Comparison of ENCODE assay signal across 21 cellular contexts in the genomic region with DNA sequence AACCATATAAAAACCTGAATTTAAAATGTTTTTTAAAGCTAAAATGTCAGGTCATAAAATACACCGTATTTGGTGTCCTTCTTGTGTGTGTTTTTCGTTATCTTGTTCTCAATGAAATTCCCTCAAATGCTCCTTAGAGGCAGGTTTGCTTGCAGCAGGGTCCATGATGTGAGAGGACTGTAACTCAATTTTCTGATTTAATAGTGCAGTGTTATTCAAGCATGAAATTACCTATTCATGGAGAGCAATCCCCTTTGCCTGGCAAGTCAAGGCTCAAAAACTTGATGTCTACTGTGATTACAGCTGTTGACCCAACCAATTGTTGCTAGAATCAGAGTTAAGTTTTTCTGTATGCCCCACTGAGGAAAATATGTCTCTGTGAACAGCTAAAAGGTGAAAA.
DNase-seq lines count a peak whose midpoint lies in the region; ATAC-seq lines count a peak whose summit lies in the region.
"Had no signal": no experiment of that assay in that cellular context is flagged by ENCODE, and none has a peak within 500 bp of the region (broad histone marks: within the 10 kb centered on the region; RNA-seq: fewer than 3 reads in every experiment).

No MANE protein-coding gene starts in this region.

- no peak overlapping the region for H4K91ac ChIP-seq in mesenchymal stem cell (ENCODE audit: low read length)

- H3K27me3 ChIP-seq in mesenchymal stem cell (ENCODE audit: control insufficient read depth in 1 of 2, insufficient read depth in 1 of 2, low read length in 2 of 2): no peaks in the 10 kb centered on the region
- H3K27me3 ChIP-seq: SJSA1 had no signal

- H3K18ac ChIP-seq in mesenchymal stem cell (ENCODE audit: low read depth in 1 of 2, low read length in 2 of 2): no peak overlapping the region

- DNase-seq in DMS53 (lab: John Stamatoyannopoulos, UW) (peak; percentile 19), DMS53 treated with DMSO at 0.1 percent for 48 hours (lab: John Stamatoyannopoulos, UW; ENCODE audit: unreplicated experiment) (no peak), NCI-H1417 treated with DMSO at 0.1 percent for 48 hours (lab: John Stamatoyannopoulos, UW) (peak; percentile 9), NCI-H69 (lab: John Stamatoyannopoulos, UW) (peak; percentile 92), left kidney (ENCODE audit: low read depth, low spot score) (peak; percentile 54), mesenchymal stem cell (no peak)
- DNase-seq: 8988T, DND-41, GM23248, IMR-90, NCI-H1930, NCI-H82, SW 1271, T-helper 17 cell had no signal

- 80% methylated on average over 2 of the region's 2 CpGs for WGBS in mesenchymal stem cell

- H3K4ac ChIP-seq in mesenchymal stem cell (ENCODE audit: low read depth in 1 of 2, low read length in 2 of 2): no peak overlapping the region

- no peak for ATAC-seq in GM18517 (IDR thresholded peaks at IDR 0.05; ENCODE audit: unreplicated experiment)
- no peak for ATAC-seq in HG02588 (IDR thresholded peaks at IDR 0.05; ENCODE audit: unreplicated experiment)
- ATAC-seq: GM12878, Right ventricle myocardium inferior, T-helper 17 cell had no signal

- H2AK5ac ChIP-seq in mesenchymal stem cell (ENCODE audit: low read length, severe bottlenecking): no peak overlapping the region

- no peaks in the 10 kb centered on the region for H3K36me3 ChIP-seq in mesenchymal stem cell (ENCODE audit: control insufficient read depth in 1 of 2, insufficient read depth in 2 of 2, low read depth in 1 of 2, low read length in 2 of 2)
- H3K36me3 ChIP-seq: HAP-1, SJSA1 had no signal

- no peak overlapping the region for H2AFZ ChIP-seq in mesenchymal stem cell (ENCODE audit: low read depth, low read length)
- H2AFZ ChIP-seq: GM23248 had no signal

- H3K14ac ChIP-seq in mesenchymal stem cell (ENCODE audit: low read length in 2 of 2): no peak overlapping the region

- no peak overlapping the region for H3K9ac ChIP-seq in mesenchymal stem cell (ENCODE audit: low read length)
- H3K9ac ChIP-seq: GM23248, KMS-11 had no signal

- H2BK5ac ChIP-seq in mesenchymal stem cell (ENCODE audit: low read depth, low read length, poor library complexity, severe bottlenecking): no peak overlapping the region

- no peak overlapping the region for H2BK12ac ChIP-seq in mesenchymal stem cell (ENCODE audit: low read length in 2 of 2)

- H3K27ac ChIP-seq in mesenchymal stem cell (ENCODE audit: low read length, poor library complexity, severe bottlenecking): no peak overlapping the region
- H3K27ac ChIP-seq: GM23248, KMS-11, SJSA1 had no signal

- no peak overlapping the region for H2BK120ac ChIP-seq in mesenchymal stem cell (ENCODE audit: low read depth, low read length)

- H3K4me3 ChIP-seq in mesenchymal stem cell (ENCODE audit: insufficient read depth in 1 of 2, low read depth in 1 of 2, low read length in 2 of 2): no peak overlapping the region
- H3K4me3 ChIP-seq: GM12878, GM23248, HAP-1, SJSA1 had no signal

- no peaks in the 10 kb centered on the region for H3K79me1 ChIP-seq in mesenchymal stem cell (replicated peaks; ENCODE audit: low read length, poor library complexity, severe bottlenecking)

- H4K8ac ChIP-seq in mesenchymal stem cell (ENCODE audit: low read length): no peak overlapping the region

- no peak overlapping the region for H3K23ac ChIP-seq in mesenchymal stem cell (ENCODE audit: low read length in 2 of 2)

- H3K4me2 ChIP-seq in mesenchymal stem cell (ENCODE audit: low read length, poor library complexity, severe bottlenecking): no peak overlapping the region
- H3K4me2 ChIP-seq: KMS-11 had no signal

- H3K4me1 ChIP-seq in mesenchymal stem cell (ENCODE audit: control insufficient read depth, insufficient read depth, low read depth, low read length): no peaks in the 10 kb centered on the region
- H3K4me1 ChIP-seq: SJSA1 had no signal

- H3K9me3 ChIP-seq in mesenchymal stem cell (ENCODE audit: control insufficient read depth, low read length): peaks cover 35% of the 10 kb centered on the region
- H3K9me3 ChIP-seq: HAP-1 had no signal

- no peak overlapping the region for H2BK15ac ChIP-seq in mesenchymal stem cell (ENCODE audit: low read depth, poor library complexity, severe bottlenecking)

Comparison
In these comparisons a context has a peak if more than half of its experiments do, and no peak if none do; other contexts are left out.
1. DNase-seq: peak in DMS53 (single experiment), NCI-H1417 treated with DMSO at 0.1 percent for 48 hours (single experiment), NCI-H69 (single experiment) and left kidney (single experiment); none in DMS53 treated with DMSO at 0.1 percent for 48 hours (single experiment) and mesenchymal stem cell (single experiment).